ENCODE assay signal across 1 cellular context in genomic region chr2:85541262-85541661, GRCh38.
TF ChIP-seq lines count a peak whose summit lies in the region.

No MANE protein-coding gene starts in this region.

TF ChIP-seq in liver, 16 proteins besides CTCF, POLR2A, EP300 and RAD21 (continued from another document):
- TF ChIP-seq ZBTB33 (IDR thresholded peaks at IDR 0.05) (no peak), MAX (IDR thresholded peaks at IDR 0.05) (no peak), JUND (IDR thresholded peaks at IDR 0.05) (no peak), FOXA1 (IDR thresholded peaks at IDR 0.05) (no peak), FOXA2 (IDR thresholded peaks at IDR 0.05) (no peak)
